Comparison of ENCODE assay signal across 8 cellular contexts in the genomic region with DNA sequence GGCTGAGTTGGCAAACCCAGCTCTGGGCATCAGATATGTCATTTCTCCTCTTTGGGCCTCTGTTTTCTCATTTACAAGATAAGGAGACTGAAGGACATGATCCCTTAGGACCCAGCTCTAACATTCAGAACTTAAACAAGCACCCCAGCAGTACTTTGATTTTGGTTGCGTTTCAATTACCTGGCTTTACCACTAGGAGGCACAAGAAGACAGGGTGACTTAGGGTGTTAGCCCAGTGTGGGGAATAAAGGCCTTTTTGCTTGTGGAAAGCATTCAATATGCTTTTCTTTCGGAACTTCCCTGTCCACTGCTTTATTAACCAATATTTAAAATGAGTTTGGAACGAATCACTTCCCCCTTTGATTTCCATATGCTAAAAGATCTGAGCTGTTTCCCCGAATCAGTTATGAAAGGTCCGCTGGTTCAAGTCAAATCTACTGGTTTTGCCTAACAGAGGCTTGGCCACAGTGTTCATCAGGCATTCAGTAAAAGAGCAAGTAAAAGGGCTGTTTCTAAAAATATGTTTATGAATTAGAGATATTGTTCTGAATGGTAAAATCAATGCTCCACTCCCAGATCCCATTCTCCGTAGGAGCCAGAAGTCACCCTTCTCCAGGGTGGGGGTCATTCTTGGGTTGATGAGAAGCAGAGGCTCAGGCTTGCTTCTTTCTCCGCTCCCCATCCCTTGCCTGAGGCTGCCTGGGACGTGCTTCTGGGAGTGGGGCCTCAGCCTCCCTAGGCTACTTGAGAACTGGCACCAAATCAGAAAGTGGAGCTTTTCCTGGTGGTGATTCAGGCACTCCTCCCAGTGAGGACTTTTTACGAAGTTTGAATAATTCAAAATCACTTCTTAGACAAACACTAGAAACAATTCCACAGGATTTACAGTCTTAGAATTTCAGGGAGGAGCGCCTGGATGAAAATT.
DNase-seq lines count a peak whose midpoint lies in the region; ATAC-seq and TF ChIP-seq lines count a peak whose summit lies in the region.

No MANE protein-coding gene starts in this region.

- H3K27ac ChIP-seq in layer of hippocampus (ENCODE audit: low read depth, low read length): peak overlapping the region; percentile 4

- H3K4me1 Mint-ChIP-seq in chondrocyte (ENCODE audit: low read depth): peaks cover 59% of the 10 kb centered on the region

- peaks cover 53% of the 10 kb centered on the region for H3K36me3 Mint-ChIP-seq in chondrocyte (ENCODE audit: low read depth)

- H3K9me3 Mint-ChIP-seq in chondrocyte (ENCODE audit: low read depth): no peaks in the 10 kb centered on the region

- ATAC-seq in GM19467 (IDR thresholded peaks at IDR 0.05; ENCODE audit: unreplicated experiment): no peak

- H3K4me3 Mint-ChIP-seq in chondrocyte (ENCODE audit: unreplicated experiment): peak overlapping the region; percentile 43

- H3K27me3 ChIP-seq in layer of hippocampus (ENCODE audit: control insufficient read depth, insufficient read depth, low read length): no peaks in the 10 kb centered on the region

- DNase-seq in COLO668 (lab: John Stamatoyannopoulos, UW; ENCODE audit: unreplicated experiment) (peak; percentile 37), GM20000 (ENCODE audit: low spot score) (peak; percentile 71), NCI-H1092 (lab: John Stamatoyannopoulos, UW) (peak; percentile 46), T-helper 1 cell (peak in 3 of 5 donors; percentile 23 to 77 (median 45)), chondrocyte (ENCODE audit: low spot score) (no peak)
- peak; percentile 27 for DNase-seq in stimulated activated CD4-positive, alpha-beta T cell treated with anti-CD3 and anti-CD28 coated beads, Interleukin-2, amount 100 ng/mL, for 4 hours (ENCODE audit: low read depth)

- peak overlapping the region; percentile 89 for H3K27ac Mint-ChIP-seq in chondrocyte (ENCODE audit: unreplicated experiment)

- TF ChIP-seq CTCF in GM20000 (IDR thresholded peaks at IDR 0.05; ENCODE audit: extremely low read depth, missing control alignments): peak; percentile 83
- TF ChIP-seq CTCF in chondrocyte (IDR thresholded peaks at IDR 0.05): peak; percentile 96

- no peaks in the 10 kb centered on the region for H3K27me3 Mint-ChIP-seq in chondrocyte (ENCODE audit: low read depth)
